22 cellular contexts compared by ENCODE assay signal in the genomic region with DNA sequence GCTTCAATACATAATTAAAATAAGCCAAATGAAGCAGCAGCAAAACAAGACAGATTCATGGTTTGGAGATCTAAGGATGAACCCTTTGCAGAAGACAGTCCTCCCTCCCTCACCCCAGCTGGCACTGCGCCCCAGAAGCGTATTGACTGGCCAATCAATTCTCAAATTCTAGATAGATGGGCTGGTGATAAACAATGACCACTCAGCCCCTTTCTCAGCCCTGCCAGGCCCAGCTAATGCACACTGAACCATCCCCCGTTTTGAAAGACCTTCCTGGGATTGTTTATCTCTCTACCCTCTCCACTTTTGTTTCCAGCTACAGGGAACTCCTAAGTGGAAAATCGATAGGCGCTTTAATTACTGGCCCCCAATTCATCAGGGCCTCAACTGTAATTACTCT. TPM values are rescaled to one million over a fixed set of nuclear protein-coding genes. Genes with fewer than 3 reads are reported as not detected.
DNase-seq lines count a peak whose midpoint lies in the region; ATAC-seq, FAIRE-seq and TF ChIP-seq lines count a peak whose summit lies in the region.
"Had no signal": no experiment of that assay in that cellular context is flagged by ENCODE, and none has a peak within 500 bp of the region (broad histone marks: within the 10 kb centered on the region; RNA-seq: fewer than 3 reads in every experiment).

No MANE protein-coding gene starts in this region.

- no peaks in the 10 kb centered on the region for H3K36me3 Mint-ChIP-seq in neural progenitor cell

- ATAC-seq in sciatic nerve: no peak
- ATAC-seq: HCT116 had no signal

- intact Hi-C loops in sciatic nerve (cut with DNase I): no loop called here

- H3K4me1 ChIP-seq in neural progenitor cell: peaks cover 32% of the 10 kb centered on the region
- H3K4me1 ChIP-seq: SJCRH30 had no signal

- no peaks in the 10 kb centered on the region for H3F3A ChIP-seq in neural progenitor cell (ENCODE audit: low read depth)

- H3K9me3 ChIP-seq in neural progenitor cell (ENCODE audit: low read depth): no peaks in the 10 kb centered on the region
- H3K9me3 ChIP-seq: MG63, SJCRH30 had no signal

- no peaks in the 10 kb centered on the region for H3K36me3 ChIP-seq in neural progenitor cell
- H3K36me3 ChIP-seq: MG63, SJCRH30 had no signal

- H3K27ac ChIP-seq in neural progenitor cell: no peak overlapping the region
- H3K27ac ChIP-seq: SJCRH30 had no signal

- H3K27me3 ChIP-seq in neural progenitor cell: no peaks in the 10 kb centered on the region
- H3K27me3 ChIP-seq: MG63, SJCRH30 had no signal

- H3K27ac Mint-ChIP-seq in neural progenitor cell: no peak overlapping the region

- H3K4me3 ChIP-seq in neural progenitor cell: no peak overlapping the region
- H3K4me3 ChIP-seq: MG63, SJCRH30 had no signal

- no peaks in the 10 kb centered on the region for H3K9me3 Mint-ChIP-seq in neural progenitor cell

- FAIRE-seq in GM19239 (lab: Jason Lieb, UNC): no peak
- FAIRE-seq: D721Med, RCC 7860 had no signal

- TF ChIP-seq CTCF in neural progenitor cell (IDR thresholded peaks at IDR 0.05): no peak

- peaks cover 4% of the 10 kb centered on the region for H4K20me1 ChIP-seq in neural progenitor cell (ENCODE audit: low read depth)

- no peaks in the 10 kb centered on the region for H3K79me2 ChIP-seq in neural progenitor cell (ENCODE audit: low read depth)

- peak in 2 of 3 experiments; percentile 16 to 72 for DNase-seq in NCI-H1417 (lab: John Stamatoyannopoulos, UW)
- DNase-seq in NCI-H1417 treated with DMSO at 0.1 percent for 48 hours (lab: John Stamatoyannopoulos, UW): no peak
- peak; percentile 81 for DNase-seq in NCI-H1092 treated with DMSO at 0.1 percent for 48 hours (lab: John Stamatoyannopoulos, UW)
- DNase-seq in NCI-H748 (lab: John Stamatoyannopoulos, UW; ENCODE audit: unreplicated experiment): peak; percentile 91
- DNase-seq in neural progenitor cell (ENCODE audit: low spot score): peak; percentile 27
- no peak for DNase-seq in GM19240 (ENCODE audit: insufficient read length, low spot score)
- DNase-seq in sciatic nerve (ENCODE audit: low spot score): no peak
- no peak for DNase-seq in GM19239 (ENCODE audit: insufficient read length, low spot score)
- DNase-seq: 8988T, ACHN, IMR-90, KG1, MG63, NCI-H1694, NCI-H2029 treated with DMSO at 0.1 percent for 48 hours, NCI-H446 treated with DMSO at 0.1 percent for 48 hours, NCI-H526, SJCRH30 had no signal

- H3K4me2 ChIP-seq in neural progenitor cell: no peak overlapping the region

- H3K9ac ChIP-seq in neural progenitor cell: no peak overlapping the region

- H2AFZ ChIP-seq in neural progenitor cell (replicated peaks): no peak overlapping the region

- peaks cover 35% of the 10 kb centered on the region for H3K4me1 Mint-ChIP-seq in neural progenitor cell

- H3K27me3 Mint-ChIP-seq in neural progenitor cell (ENCODE audit: insufficient read depth, low read depth): peaks cover 9% of the 10 kb centered on the region

- H3K4me3 Mint-ChIP-seq in neural progenitor cell: no peak overlapping the region

RNA-seq across cellular contexts. Expression of gene TNR, which starts 29.0 kb away (rescaled TPM):
- total RNA-seq in neural progenitor cell (ENCODE audit: low replicate concordance): not detected in 2 replicates
- total RNA-seq in sciatic nerve: not detected
- total RNA-seq: H4, IMR-90, SJCRH30 had no signal

Comparison
In these comparisons a context has a peak if more than half of its experiments do, and no peak if none do; other contexts are left out.
1. DNase-seq: peak in NCI-H1417 (2 of 3), NCI-H1092 treated with DMSO at 0.1 percent for 48 hours (single experiment), NCI-H748 (single experiment) and neural progenitor cell (single experiment); none in NCI-H1417 treated with DMSO at 0.1 percent for 48 hours (single experiment), GM19240 (single experiment), sciatic nerve (single experiment) and GM19239 (single experiment).